Comparison of ENCODE assay signal across 1 cellular context in genomic region chr6:132964101-132964867, GRCh38.
A peak's percentile ranks its signal among the peaks of the same experiment; 100 is the strongest.
TF ChIP-seq lines count a peak whose summit lies in the region.

No MANE protein-coding gene starts in this region.

TF ChIP-seq in K562, 482 proteins besides CTCF, POLR2A, EP300 and RAD21 (continued from another document and continues in another):
- TF ChIP-seq, protein P1, sequence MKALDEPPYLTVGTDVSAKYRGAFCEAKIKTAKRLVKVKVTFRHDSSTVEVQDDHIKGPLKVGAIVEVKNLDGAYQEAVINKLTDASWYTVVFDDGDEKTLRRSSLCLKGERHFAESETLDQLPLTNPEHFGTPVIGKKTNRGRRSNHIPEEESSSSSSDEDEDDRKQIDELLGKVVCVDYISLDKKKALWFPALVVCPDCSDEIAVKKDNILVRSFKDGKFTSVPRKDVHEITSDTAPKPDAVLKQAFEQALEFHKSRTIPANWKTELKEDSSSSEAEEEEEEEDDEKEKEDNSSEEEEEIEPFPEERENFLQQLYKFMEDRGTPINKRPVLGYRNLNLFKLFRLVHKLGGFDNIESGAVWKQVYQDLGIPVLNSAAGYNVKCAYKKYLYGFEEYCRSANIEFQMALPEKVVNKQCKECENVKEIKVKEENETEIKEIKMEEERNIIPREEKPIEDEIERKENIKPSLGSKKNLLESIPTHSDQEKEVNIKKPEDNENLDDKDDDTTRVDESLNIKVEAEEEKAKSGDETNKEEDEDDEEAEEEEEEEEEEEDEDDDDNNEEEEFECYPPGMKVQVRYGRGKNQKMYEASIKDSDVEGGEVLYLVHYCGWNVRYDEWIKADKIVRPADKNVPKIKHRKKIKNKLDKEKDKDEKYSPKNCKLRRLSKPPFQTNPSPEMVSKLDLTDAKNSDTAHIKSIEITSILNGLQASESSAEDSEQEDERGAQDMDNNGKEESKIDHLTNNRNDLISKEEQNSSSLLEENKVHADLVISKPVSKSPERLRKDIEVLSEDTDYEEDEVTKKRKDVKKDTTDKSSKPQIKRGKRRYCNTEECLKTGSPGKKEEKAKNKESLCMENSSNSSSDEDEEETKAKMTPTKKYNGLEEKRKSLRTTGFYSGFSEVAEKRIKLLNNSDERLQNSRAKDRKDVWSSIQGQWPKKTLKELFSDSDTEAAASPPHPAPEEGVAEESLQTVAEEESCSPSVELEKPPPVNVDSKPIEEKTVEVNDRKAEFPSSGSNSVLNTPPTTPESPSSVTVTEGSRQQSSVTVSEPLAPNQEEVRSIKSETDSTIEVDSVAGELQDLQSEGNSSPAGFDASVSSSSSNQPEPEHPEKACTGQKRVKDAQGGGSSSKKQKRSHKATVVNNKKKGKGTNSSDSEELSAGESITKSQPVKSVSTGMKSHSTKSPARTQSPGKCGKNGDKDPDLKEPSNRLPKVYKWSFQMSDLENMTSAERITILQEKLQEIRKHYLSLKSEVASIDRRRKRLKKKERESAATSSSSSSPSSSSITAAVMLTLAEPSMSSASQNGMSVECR (CRISPR knock-in tag; IDR thresholded peaks at IDR 0.05), result no peak
- TF ChIP-seq ZNF133 (CRISPR knock-in tag; IDR thresholded peaks at IDR 0.05) (no peak), ZBTB17 (CRISPR knock-in tag; IDR thresholded peaks at IDR 0.05) (no peak), ASH1L (IDR thresholded peaks at IDR 0.05; ENCODE audit: borderline replicate concordance, low read depth, partially characterized antibody) (no peak), TCF7L2 (IDR thresholded peaks at IDR 0.05; ENCODE audit: low read depth, low read length) (no peak), ZNF75A (CRISPR knock-in tag; IDR thresholded peaks at IDR 0.05) (no peak), MEF2D (tag; conservative IDR thresholded peaks at IDR 0.05; ENCODE audit: low read depth) (no peak), SUPT5H (IDR thresholded peaks at IDR 0.05) (no peak), RBM15 (IDR thresholded peaks at IDR 0.05; ENCODE audit: insufficient read depth, low read length) (no peak), ATF7 (IDR thresholded peaks at IDR 0.05) (peak; percentile 98), ZFX (CRISPR knock-in tag; IDR thresholded peaks at IDR 0.05) (no peak), IRF2 (CRISPR knock-in tag; IDR thresholded peaks at IDR 0.05) (no peak), THAP7 (CRISPR knock-in tag; IDR thresholded peaks at IDR 0.05) (no peak), ZNF280B (CRISPR knock-in tag; IDR thresholded peaks at IDR 0.05) (no peak), MTA3 (IDR thresholded peaks at IDR 0.05; ENCODE audit: borderline replicate concordance) (no peak), RNF219 (CRISPR knock-in tag; IDR thresholded peaks at IDR 0.05) (no peak), ZKSCAN1 (IDR thresholded peaks at IDR 0.05; ENCODE audit: low read depth, low read length) (no peak), CC2D1A (IDR thresholded peaks at IDR 0.05) (peak; percentile 65; the same call in 1 of the 2 replicates), CBX8 (IDR thresholded peaks at IDR 0.05; ENCODE audit: borderline replicate concordance, extremely low read depth, low read depth, low read length, poor library complexity, severe bottlenecking) (no peak), RB1 (IDR thresholded peaks at IDR 0.05; ENCODE audit: low read depth) (no peak), HDGF (IDR thresholded peaks at IDR 0.05) (no peak), GATA2 (CRISPR knock-in tag; IDR thresholded peaks at IDR 0.05) (no peak), ZNF277 (CRISPR knock-in tag; IDR thresholded peaks at IDR 0.05; ENCODE audit: borderline replicate concordance) (no peak), ESRRA (IDR thresholded peaks at IDR 0.05; ENCODE audit: borderline replicate concordance, low read depth) (no peak), ZNF121 (CRISPR knock-in tag; conservative IDR thresholded peaks at IDR 0.05) (no peak), STAG1 (CRISPR knock-in tag; IDR thresholded peaks at IDR 0.05; ENCODE audit: borderline replicate concordance) (no peak), KAT7 (CRISPR knock-in tag; IDR thresholded peaks at IDR 0.05; ENCODE audit: borderline replicate concordance) (no peak), PHTF2 (CRISPR knock-in tag; IDR thresholded peaks at IDR 0.05) (no peak), ZNF778 (CRISPR knock-in tag; IDR thresholded peaks at IDR 0.05) (no peak), MCM5 (IDR thresholded peaks at IDR 0.05; ENCODE audit: low read depth) (no peak), ATF2 (CRISPR knock-in tag; IDR thresholded peaks at IDR 0.05) (no peak)
- TF ChIP-seq, protein P2, sequence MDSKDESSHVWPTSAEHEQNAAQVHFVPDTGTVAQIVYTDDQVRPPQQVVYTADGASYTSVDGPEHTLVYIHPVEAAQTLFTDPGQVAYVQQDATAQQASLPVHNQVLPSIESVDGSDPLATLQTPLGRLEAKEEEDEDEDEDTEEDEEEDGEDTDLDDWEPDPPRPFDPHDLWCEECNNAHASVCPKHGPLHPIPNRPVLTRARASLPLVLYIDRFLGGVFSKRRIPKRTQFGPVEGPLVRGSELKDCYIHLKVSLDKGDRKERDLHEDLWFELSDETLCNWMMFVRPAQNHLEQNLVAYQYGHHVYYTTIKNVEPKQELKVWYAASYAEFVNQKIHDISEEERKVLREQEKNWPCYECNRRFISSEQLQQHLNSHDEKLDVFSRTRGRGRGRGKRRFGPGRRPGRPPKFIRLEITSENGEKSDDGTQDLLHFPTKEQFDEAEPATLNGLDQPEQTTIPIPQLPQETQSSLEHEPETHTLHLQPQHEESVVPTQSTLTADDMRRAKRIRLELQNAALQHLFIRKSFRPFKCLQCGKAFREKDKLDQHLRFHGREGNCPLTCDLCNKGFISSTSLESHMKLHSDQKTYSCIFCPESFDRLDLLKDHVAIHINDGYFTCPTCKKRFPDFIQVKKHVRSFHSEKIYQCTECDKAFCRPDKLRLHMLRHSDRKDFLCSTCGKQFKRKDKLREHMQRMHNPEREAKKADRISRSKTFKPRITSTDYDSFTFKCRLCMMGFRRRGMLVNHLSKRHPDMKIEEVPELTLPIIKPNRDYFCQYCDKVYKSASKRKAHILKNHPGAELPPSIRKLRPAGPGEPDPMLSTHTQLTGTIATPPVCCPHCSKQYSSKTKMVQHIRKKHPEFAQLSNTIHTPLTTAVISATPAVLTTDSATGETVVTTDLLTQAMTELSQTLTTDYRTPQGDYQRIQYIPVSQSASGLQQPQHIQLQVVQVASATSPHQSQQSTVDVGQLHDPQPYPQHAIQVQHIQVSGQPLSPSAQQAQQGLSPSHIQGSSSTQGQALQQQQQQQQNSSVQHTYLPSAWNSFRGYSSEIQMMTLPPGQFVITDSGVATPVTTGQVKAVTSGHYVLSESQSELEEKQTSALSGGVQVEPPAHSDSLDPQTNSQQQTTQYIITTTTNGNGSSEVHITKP (IDR thresholded peaks at IDR 0.05; ENCODE audit: partially characterized antibody), result peak; percentile 14
- TF ChIP-seq, protein P3, sequence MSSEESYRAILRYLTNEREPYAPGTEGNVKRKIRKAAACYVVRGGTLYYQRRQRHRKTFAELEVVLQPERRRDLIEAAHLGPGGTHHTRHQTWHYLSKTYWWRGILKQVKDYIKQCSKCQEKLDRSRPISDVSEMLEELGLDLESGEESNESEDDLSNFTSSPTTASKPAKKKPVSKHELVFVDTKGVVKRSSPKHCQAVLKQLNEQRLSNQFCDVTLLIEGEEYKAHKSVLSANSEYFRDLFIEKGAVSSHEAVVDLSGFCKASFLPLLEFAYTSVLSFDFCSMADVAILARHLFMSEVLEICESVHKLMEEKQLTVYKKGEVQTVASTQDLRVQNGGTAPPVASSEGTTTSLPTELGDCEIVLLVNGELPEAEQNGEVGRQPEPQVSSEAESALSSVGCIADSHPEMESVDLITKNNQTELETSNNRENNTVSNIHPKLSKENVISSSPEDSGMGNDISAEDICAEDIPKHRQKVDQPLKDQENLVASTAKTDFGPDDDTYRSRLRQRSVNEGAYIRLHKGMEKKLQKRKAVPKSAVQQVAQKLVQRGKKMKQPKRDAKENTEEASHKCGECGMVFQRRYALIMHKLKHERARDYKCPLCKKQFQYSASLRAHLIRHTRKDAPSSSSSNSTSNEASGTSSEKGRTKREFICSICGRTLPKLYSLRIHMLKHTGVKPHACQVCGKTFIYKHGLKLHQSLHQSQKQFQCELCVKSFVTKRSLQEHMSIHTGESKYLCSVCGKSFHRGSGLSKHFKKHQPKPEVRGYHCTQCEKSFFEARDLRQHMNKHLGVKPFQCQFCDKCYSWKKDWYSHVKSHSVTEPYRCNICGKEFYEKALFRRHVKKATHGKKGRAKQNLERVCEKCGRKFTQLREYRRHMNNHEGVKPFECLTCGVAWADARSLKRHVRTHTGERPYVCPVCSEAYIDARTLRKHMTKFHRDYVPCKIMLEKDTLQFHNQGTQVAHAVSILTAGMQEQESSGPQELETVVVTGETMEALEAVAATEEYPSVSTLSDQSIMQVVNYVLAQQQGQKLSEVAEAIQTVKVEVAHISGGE (CRISPR knock-in tag; IDR thresholded peaks at IDR 0.05), result no peak
- TF ChIP-seq, protein P4, sequence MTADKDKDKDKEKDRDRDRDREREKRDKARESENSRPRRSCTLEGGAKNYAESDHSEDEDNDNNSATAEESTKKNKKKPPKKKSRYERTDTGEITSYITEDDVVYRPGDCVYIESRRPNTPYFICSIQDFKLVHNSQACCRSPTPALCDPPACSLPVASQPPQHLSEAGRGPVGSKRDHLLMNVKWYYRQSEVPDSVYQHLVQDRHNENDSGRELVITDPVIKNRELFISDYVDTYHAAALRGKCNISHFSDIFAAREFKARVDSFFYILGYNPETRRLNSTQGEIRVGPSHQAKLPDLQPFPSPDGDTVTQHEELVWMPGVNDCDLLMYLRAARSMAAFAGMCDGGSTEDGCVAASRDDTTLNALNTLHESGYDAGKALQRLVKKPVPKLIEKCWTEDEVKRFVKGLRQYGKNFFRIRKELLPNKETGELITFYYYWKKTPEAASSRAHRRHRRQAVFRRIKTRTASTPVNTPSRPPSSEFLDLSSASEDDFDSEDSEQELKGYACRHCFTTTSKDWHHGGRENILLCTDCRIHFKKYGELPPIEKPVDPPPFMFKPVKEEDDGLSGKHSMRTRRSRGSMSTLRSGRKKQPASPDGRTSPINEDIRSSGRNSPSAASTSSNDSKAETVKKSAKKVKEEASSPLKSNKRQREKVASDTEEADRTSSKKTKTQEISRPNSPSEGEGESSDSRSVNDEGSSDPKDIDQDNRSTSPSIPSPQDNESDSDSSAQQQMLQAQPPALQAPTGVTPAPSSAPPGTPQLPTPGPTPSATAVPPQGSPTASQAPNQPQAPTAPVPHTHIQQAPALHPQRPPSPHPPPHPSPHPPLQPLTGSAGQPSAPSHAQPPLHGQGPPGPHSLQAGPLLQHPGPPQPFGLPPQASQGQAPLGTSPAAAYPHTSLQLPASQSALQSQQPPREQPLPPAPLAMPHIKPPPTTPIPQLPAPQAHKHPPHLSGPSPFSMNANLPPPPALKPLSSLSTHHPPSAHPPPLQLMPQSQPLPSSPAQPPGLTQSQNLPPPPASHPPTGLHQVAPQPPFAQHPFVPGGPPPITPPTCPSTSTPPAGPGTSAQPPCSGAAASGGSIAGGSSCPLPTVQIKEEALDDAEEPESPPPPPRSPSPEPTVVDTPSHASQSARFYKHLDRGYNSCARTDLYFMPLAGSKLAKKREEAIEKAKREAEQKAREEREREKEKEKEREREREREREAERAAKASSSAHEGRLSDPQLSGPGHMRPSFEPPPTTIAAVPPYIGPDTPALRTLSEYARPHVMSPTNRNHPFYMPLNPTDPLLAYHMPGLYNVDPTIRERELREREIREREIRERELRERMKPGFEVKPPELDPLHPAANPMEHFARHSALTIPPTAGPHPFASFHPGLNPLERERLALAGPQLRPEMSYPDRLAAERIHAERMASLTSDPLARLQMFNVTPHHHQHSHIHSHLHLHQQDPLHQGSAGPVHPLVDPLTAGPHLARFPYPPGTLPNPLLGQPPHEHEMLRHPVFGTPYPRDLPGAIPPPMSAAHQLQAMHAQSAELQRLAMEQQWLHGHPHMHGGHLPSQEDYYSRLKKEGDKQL (CRISPR knock-in tag; IDR thresholded peaks at IDR 0.05; ENCODE audit: borderline replicate concordance), result no peak
